9 cellular contexts compared by ENCODE assay signal in the genomic region with DNA sequence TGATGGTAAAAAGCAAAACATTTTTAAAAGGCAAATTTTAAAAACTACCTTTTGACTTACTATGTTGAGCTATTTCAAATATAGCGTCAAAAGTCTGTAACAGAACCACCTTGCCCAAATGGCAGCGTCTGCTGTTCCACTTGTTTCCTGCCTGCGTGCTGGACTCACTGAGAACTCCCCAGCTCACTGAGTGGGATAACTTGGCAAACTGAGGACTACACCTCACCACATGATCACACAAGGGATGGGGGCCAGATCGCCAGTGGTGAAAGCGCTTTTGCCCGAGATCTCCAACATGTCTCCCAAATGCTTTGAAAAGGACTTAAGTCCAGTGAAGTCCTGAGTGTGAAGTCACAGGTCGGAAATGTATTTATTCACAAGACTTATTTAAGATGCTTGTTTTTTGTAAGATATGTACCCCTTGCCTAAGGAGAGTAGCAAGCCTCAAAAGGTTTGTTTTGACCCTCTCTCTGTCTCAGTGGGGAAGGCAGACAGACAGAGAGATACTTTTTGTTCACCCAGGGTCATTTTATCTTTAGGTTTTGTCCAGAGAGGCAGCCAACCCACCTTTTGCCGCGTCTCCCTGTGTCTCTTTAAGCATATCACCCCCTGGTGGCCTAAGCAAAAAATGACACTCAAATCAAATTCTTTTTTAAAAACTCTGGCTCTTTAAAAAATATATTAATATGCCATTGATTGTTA.
DNase-seq lines count a peak whose midpoint lies in the region; ATAC-seq and TF ChIP-seq lines count a peak whose summit lies in the region.
"Had no signal": no experiment of that assay in that cellular context is flagged by ENCODE, and none has a peak within 500 bp of the region (broad histone marks: within the 10 kb centered on the region; RNA-seq: fewer than 3 reads in every experiment).

No MANE protein-coding gene starts in this region.

- DNase-seq in NCI-H1105 treated with DMSO at 0.1 percent for 48 hours (lab: John Stamatoyannopoulos, UW): peak; percentile 5
- DNase-seq in NCI-H1105 (lab: John Stamatoyannopoulos, UW): no peak
- DNase-seq in RWPE1 (ENCODE audit: low spot score): peak; percentile 10
- DNase-seq in fibroblast of the aortic adventitia (ENCODE audit: low read depth): peak; percentile 68
- peak; percentile 33 for DNase-seq in renal cortical epithelial cell (ENCODE audit: low read depth)
- no peak for DNase-seq in activated T-helper 2 cell treated with anti-CD3 and anti-CD28 coated beads, Interferon-gamma antibody, Interleukin-2, Interleukin-4, amounts not matched to agents 10 μg/mL and 5 μg/mL and 100 μg/mL, durations not matched to agents 14 hours and 24 hours and 36 hours (ENCODE audit: low spot score)

- no peaks in the 10 kb centered on the region for H3K4me1 Mint-ChIP-seq in activated T-helper 2 cell treated with anti-CD3 and anti-CD28 coated beads, Interferon-gamma antibody, Interleukin-2, Interleukin-4, amounts not matched to agents 10 μg/mL and 5 μg/mL and 100 μg/mL, durations not matched to agents 14 hours and 24 hours and 36 hours (ENCODE audit: low read depth)
- H3K4me1 Mint-ChIP-seq: CD4-positive, CD25-positive, alpha-beta regulatory T cell had no signal

- CTCF ChIA-PET in RWPE1 (lab: Yijun Ruan, JAX): no interaction called here

- H3K36me3 Mint-ChIP-seq in activated T-helper 2 cell treated with anti-CD3 and anti-CD28 coated beads, Interferon-gamma antibody, Interleukin-2, Interleukin-4, amounts not matched to agents 10 μg/mL and 5 μg/mL and 100 μg/mL, durations not matched to agents 14 hours and 24 hours and 36 hours (ENCODE audit: low read depth): no peaks in the 10 kb centered on the region
- H3K36me3 Mint-ChIP-seq: CD4-positive, CD25-positive, alpha-beta regulatory T cell had no signal

- H3K27me3 Mint-ChIP-seq in activated T-helper 2 cell treated with anti-CD3 and anti-CD28 coated beads, Interferon-gamma antibody, Interleukin-2, Interleukin-4, amounts not matched to agents 10 μg/mL and 5 μg/mL and 100 μg/mL, durations not matched to agents 14 hours and 24 hours and 36 hours (ENCODE audit: low read depth): peaks cover 3% of the 10 kb centered on the region
- H3K27me3 Mint-ChIP-seq: CD4-positive, CD25-positive, alpha-beta regulatory T cell had no signal

- ATAC-seq in HG02885 (IDR thresholded peaks at IDR 0.05; ENCODE audit: poor library complexity, unreplicated experiment) (peak; percentile 50), HG03159 (IDR thresholded peaks at IDR 0.05; ENCODE audit: unreplicated experiment) (no peak)

- TF ChIP-seq CTCF in RWPE1 (conservative IDR thresholded peaks at IDR 0.05; ENCODE audit: low read depth): peak; percentile 64
- TF ChIP-seq CTCF in fibroblast of the aortic adventitia (IDR thresholded peaks at IDR 0.05; ENCODE audit: insufficient read depth, low read length): peak; percentile 68

- POLR2A ChIA-PET in RWPE1 (lab: Yijun Ruan, JAX; ENCODE audit: low non-redundant PET): no interaction called here

- H3K27ac ChIP-seq in RWPE1: no peak overlapping the region

- intact Hi-C loops in activated T-helper 2 cell treated with anti-CD3 and anti-CD28 coated beads, Interferon-gamma antibody, Interleukin-2, Interleukin-4, amounts not matched to agents 10 μg/mL and 5 μg/mL and 100 μg/mL, durations not matched to agents 14 hours and 24 hours and 36 hours (cut with micrococcal nuclease): loop anchor here (2.0 kb wide), 1 partner anchor 331 kb away; no protein-coding TSS in a partner anchor

- H3K4me3 ChIP-seq in fibroblast of the aortic adventitia (ENCODE audit: low read depth, low read length): no peak overlapping the region

- H3K9me3 Mint-ChIP-seq in activated T-helper 2 cell treated with anti-CD3 and anti-CD28 coated beads, Interferon-gamma antibody, Interleukin-2, Interleukin-4, amounts not matched to agents 10 μg/mL and 5 μg/mL and 100 μg/mL, durations not matched to agents 14 hours and 24 hours and 36 hours: no peaks in the 10 kb centered on the region

- H3K27ac Mint-ChIP-seq in activated T-helper 2 cell treated with anti-CD3 and anti-CD28 coated beads, Interferon-gamma antibody, Interleukin-2, Interleukin-4, amounts not matched to agents 10 μg/mL and 5 μg/mL and 100 μg/mL, durations not matched to agents 14 hours and 24 hours and 36 hours: no peak overlapping the region
- H3K27ac Mint-ChIP-seq: CD4-positive, CD25-positive, alpha-beta regulatory T cell had no signal

- no peak overlapping the region for H3K4me3 Mint-ChIP-seq in activated T-helper 2 cell treated with anti-CD3 and anti-CD28 coated beads, Interferon-gamma antibody, Interleukin-2, Interleukin-4, amounts not matched to agents 10 μg/mL and 5 μg/mL and 100 μg/mL, durations not matched to agents 14 hours and 24 hours and 36 hours (ENCODE audit: low read depth)
- H3K4me3 Mint-ChIP-seq: CD4-positive, CD25-positive, alpha-beta regulatory T cell had no signal

Comparison
In these comparisons a context has a peak if more than half of its experiments do, and no peak if none do; other contexts are left out.
1. DNase-seq: peak in NCI-H1105 treated with DMSO at 0.1 percent for 48 hours (single experiment), RWPE1 (single experiment), fibroblast of the aortic adventitia (single experiment) and renal cortical epithelial cell (single experiment); none in NCI-H1105 (single experiment) and activated T-helper 2 cell treated with anti-CD3 and anti-CD28 coated beads, Interferon-gamma antibody, Interleukin-2, Interleukin-4, amounts not matched to agents 10 μg/mL and 5 μg/mL and 100 μg/mL, durations not matched to agents 14 hours and 24 hours and 36 hours (single experiment).